In genomic region chr10:128222317-128222849, GRCh38 we compare ENCODE assay signal across 26 cellular contexts.
"Had no signal": no experiment of that assay in that cellular context is flagged by ENCODE, and none has a peak within 500 bp of the region (broad histone marks: within the 10 kb centered on the region; RNA-seq: fewer than 3 reads in every experiment).

No MANE protein-coding gene starts in this region.

- H3K36me3 ChIP-seq: heart left ventricle, lower lobe of right lung, ovary, prostate gland, suprapubic skin, thoracic aorta, tibial artery, upper lobe of right lung, uterus had no signal

- ATAC-seq: heart left ventricle; left lobe of liver; left ventricle myocardium superior; lower lobe of right lung; naive thymus-derived CD8-positive, alpha-beta T cell; right cardiac atrium; sciatic nerve; stimulated activated naive B cell treated with anti-CD40 and anti-IgM and Interleukin-4, amounts not matched to agents 10 μg/mL and 1 μg/mL and 100 μg/mL, for 72 hours; upper lobe of right lung had no signal

- DNase-seq: heart left ventricle; hypothalamus; immature natural killer cell; left ventricle myocardium superior; lower lobe of right lung; mammary epithelial cell; mesenchymal stem cell; naive thymus-derived CD8-positive, alpha-beta T cell; ovary; retina; right cardiac atrium; stimulated activated CD4-positive, alpha-beta T cell treated with anti-CD3 and anti-CD28 coated beads, Interleukin-12 subunit alpha, Interleukin-12 subunit beta, amount 100 ng/mL, for 4 hours; stimulated activated CD4-positive, alpha-beta T cell treated with anti-CD3 and anti-CD28 coated beads, Interleukin-15, amount 100 ng/mL, for 24 hours; stimulated activated CD4-positive, alpha-beta T cell treated with anti-CD3 and anti-CD28 coated beads, Interleukin-2, amount 100 ng/mL, for 24 hours; stimulated activated CD4-positive, alpha-beta T cell treated with anti-CD3 and anti-CD28 coated beads, Interleukin-4, amount 100 ng/mL, for 1 hour; stimulated activated naive B cell treated with anti-CD40 and anti-IgM and Interleukin-4, amounts not matched to agents 10 μg/mL and 1 μg/mL and 100 μg/mL, for 72 hours; tibial artery; trophoblast cell; upper lobe of right lung; uterus had no signal

- H3K4me3 ChIP-seq: heart left ventricle, lower lobe of right lung, ovary, prostate gland, skin epidermis, suprapubic skin, thoracic aorta, tibial artery, upper lobe of right lung, uterus had no signal

- H3K9me3 ChIP-seq: heart left ventricle, lower lobe of right lung, ovary, prostate gland, suprapubic skin, thoracic aorta, tibial artery, upper lobe of right lung, uterus had no signal

- H3K27me3 ChIP-seq: ovary, uterus had no signal

- H3K27ac ChIP-seq: heart left ventricle, lower lobe of right lung, ovary, prostate gland, skin epidermis, suprapubic skin, thoracic aorta, tibial artery, upper lobe of right lung, uterus had no signal

- H3K4me1 ChIP-seq: lower lobe of right lung, prostate gland, tibial artery, upper lobe of right lung, uterus had no signal
